In the genomic region with DNA sequence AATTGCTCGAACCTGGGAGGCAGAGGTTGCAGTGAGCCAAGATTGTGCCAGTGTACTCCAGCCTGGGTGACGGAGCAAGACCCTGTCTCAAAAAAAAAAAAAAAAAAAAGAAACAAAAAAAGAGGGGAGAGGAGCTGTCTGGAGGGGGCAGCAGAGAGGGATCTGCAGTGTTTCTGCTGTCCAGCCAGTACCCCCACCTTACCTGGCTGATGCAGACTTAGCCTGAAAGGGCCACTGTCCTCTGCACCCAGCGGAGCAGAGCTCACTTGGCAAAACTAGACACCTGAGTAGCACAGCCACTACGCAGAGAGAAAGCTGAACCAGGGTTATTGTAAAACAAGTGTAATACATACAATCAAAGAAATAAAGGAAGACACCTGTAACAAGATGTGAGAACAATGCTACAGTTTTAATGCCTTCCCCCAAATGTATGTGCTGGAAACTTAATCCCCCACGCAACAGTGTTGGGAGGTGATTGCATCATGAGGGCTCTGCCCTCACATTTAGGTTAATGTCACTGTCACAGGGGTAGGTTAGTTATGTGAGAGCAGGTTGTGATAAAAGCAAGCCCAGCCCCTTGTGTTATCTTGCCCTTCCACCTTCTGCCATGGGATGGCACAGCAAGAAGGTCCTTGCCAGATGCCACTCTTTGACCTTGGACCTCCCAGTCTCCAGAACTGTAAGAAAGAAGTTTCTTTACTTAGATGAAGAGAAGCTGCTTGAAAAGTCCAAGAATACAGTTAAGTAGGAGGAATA, we compare ENCODE assay signal across 12 cellular contexts.
DNase-seq lines count a peak whose midpoint lies in the region; ATAC-seq and TF ChIP-seq lines count a peak whose summit lies in the region.
"Had no signal": no experiment of that assay in that cellular context is flagged by ENCODE, and none has a peak within 500 bp of the region (broad histone marks: within the 10 kb centered on the region; RNA-seq: fewer than 3 reads in every experiment).

No MANE protein-coding gene starts in this region.

- no peaks in the 10 kb centered on the region for H3K27me3 Mint-ChIP-seq in T-cell
- no peaks in the 10 kb centered on the region for H3K27me3 Mint-ChIP-seq in Calu3 (ENCODE audit: unreplicated experiment)

- H3K9me3 Mint-ChIP-seq in T-cell, result no peaks in the 10 kb centered on the region
- H3K9me3 Mint-ChIP-seq in Calu3 (ENCODE audit: low read depth, unreplicated experiment), result no peaks in the 10 kb centered on the region

- no TSS peak for BruUV-seq in Calu3 (replicated peaks; lab: Mats Ljungman, UMichigan)

- DNase-seq in AG09319 (ENCODE audit: extremely low read depth, low read depth), result no peak
- DNase-seq in T-cell, result no peak
- DNase-seq in fibroblast of villous mesenchyme (ENCODE audit: low read depth), result no peak
- no peak for DNase-seq in mucosa of gallbladder (ENCODE audit: low spot score)
- no peak for DNase-seq in Calu3
- no peak for DNase-seq in SKM-1 (lab: John Stamatoyannopoulos, UW; ENCODE audit: unreplicated experiment)
- DNase-seq: left colon; NCI-H146; stimulated activated naive CD4-positive, alpha-beta T cell had no signal

- POLR2A ChIA-PET in T-cell (lab: Charles Lee), result no interaction called here

- TF ChIP-seq CTCF in AG09319 (IDR thresholded peaks at IDR 0.05; ENCODE audit: low read depth, low read length) (peak; percentile 14), GM12872 (IDR thresholded peaks at IDR 0.05; ENCODE audit: insufficient read depth, low read depth, low read length) (peak; percentile 36; the same call in 2 of the 3 replicates), fibroblast of villous mesenchyme (IDR thresholded peaks at IDR 0.05; ENCODE audit: insufficient read depth, low read depth, low read length) (peak; percentile 38), Calu3 (IDR thresholded peaks at IDR 0.05; ENCODE audit: unreplicated experiment) (no peak)

- H3K4me1 Mint-ChIP-seq in T-cell (peaks cover 56 to 66% (median 60%) of the 10 kb centered on the region in 3 donors), Calu3 (ENCODE audit: low read depth, unreplicated experiment) (no peaks in the 10 kb centered on the region)

- H3K36me3 Mint-ChIP-seq in T-cell, result peaks cover 42% of the 10 kb centered on the region
- peaks cover 8% of the 10 kb centered on the region for H3K36me3 Mint-ChIP-seq in Calu3 (ENCODE audit: insufficient read depth, unreplicated experiment)

- CTCF ChIA-PET in T-cell (lab: Charles Lee) (interaction anchor here in 1 of 2 donors (0.6 kb wide), 1 partner anchor 56 kb away, joined by 4 read pairs; no protein-coding TSS in a partner anchor), Calu3 (lab: Charles Lee) (interaction anchor here (0.6 to 0.7 kb wide), 2 partner anchors 10 to 1953 kb away, joined by 3 read pairs; no protein-coding TSS in a partner anchor)

- intact Hi-C loops in Calu3 (cut with micrococcal nuclease; ENCODE audit: unreplicated experiment), result no loop called here

- H3K4me3 Mint-ChIP-seq in T-cell (no peak overlapping the region), Calu3 (ENCODE audit: low read depth, unreplicated experiment) (no peak overlapping the region)

- no peak overlapping the region for H3K4me3 ChIP-seq in fibroblast of villous mesenchyme (ENCODE audit: low read depth, low read length)
- H3K4me3 ChIP-seq: skin epidermis had no signal

- peak overlapping the region; percentile 33 to 73 for H3K27ac Mint-ChIP-seq in T-cell
- no peak overlapping the region for H3K27ac Mint-ChIP-seq in Calu3 (ENCODE audit: unreplicated experiment)

- ATAC-seq in T-cell (replicated peaks in 1 of 4) (no peak), GM18861 (IDR thresholded peaks at IDR 0.05; ENCODE audit: unreplicated experiment) (no peak)
- ATAC-seq: left colon had no signal
